In the genomic region with DNA sequence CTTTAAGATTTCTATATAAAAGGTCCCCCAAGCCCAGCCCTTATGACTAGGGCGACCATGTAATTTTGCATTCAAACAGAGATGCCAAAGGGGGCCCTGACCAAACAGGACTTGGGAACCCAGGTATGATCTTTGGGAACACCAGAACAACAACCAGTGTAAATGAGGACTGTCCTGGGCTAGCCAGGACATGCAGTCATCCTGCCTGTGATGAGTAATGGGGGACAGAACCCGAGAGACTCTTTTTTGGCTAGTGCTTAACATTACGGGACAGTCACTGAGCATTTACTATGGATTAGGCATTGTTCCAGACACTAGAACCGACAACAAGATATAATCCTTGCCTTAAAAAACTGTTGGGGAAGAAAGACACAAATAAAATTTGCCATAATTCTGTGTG, we compare ENCODE assay signal across 17 cellular contexts.
DNase-seq lines count a peak whose midpoint lies in the region; FAIRE-seq and TF ChIP-seq lines count a peak whose summit lies in the region.
"Had no signal": no experiment of that assay in that cellular context is flagged by ENCODE, and none has a peak within 500 bp of the region (broad histone marks: within the 10 kb centered on the region; RNA-seq: fewer than 3 reads in every experiment).

No MANE protein-coding gene starts in this region.

- no peaks in the 10 kb centered on the region for H3K27me3 ChIP-seq in breast epithelium
- no peaks in the 10 kb centered on the region for H3K27me3 ChIP-seq in astrocyte (ENCODE audit: insufficient read depth, low read length)

- H3K9me3 Mint-ChIP-seq in MCF 10A (ENCODE audit: unreplicated experiment) = no peaks in the 10 kb centered on the region
- H3K9me3 Mint-ChIP-seq in astrocyte (ENCODE audit: unreplicated experiment) = no peaks in the 10 kb centered on the region
- H3K9me3 Mint-ChIP-seq: CD14-positive monocyte; CD8-positive, alpha-beta T cell had no signal

- CTCF ChIA-PET in MCF 10A (lab: Yijun Ruan, JAX) = interaction anchor here (1.3 kb wide), 1 partner anchor 85 kb away, joined by 3 read pairs; no protein-coding TSS in a partner anchor

- no peak for TF ChIP-seq POLR2A in breast epithelium (IDR thresholded peaks at IDR 0.05)

- H3K4me1 ChIP-seq in breast epithelium (no peaks in the 10 kb centered on the region), astrocyte (ENCODE audit: insufficient read depth, low read length) (no peaks in the 10 kb centered on the region)

- H3K36me3 ChIP-seq in breast epithelium (no peaks in the 10 kb centered on the region), astrocyte (ENCODE audit: insufficient read depth, low read length) (no peaks in the 10 kb centered on the region)

- no peak for TF ChIP-seq CTCF in MCF 10A (IDR thresholded peaks at IDR 0.05; ENCODE audit: unreplicated experiment)
- TF ChIP-seq CTCF in breast epithelium (IDR thresholded peaks at IDR 0.05) = no peak
- TF ChIP-seq CTCF in astrocyte (IDR thresholded peaks at IDR 0.05; ENCODE audit: insufficient read depth, low read depth, low read length) = no peak

- no peak overlapping the region for H2AFZ ChIP-seq in astrocyte (ENCODE audit: low read depth, low read length)

- H3K36me3 Mint-ChIP-seq in MCF 10A (ENCODE audit: insufficient read depth, unreplicated experiment) = no peaks in the 10 kb centered on the region
- peaks cover 2% of the 10 kb centered on the region for H3K36me3 Mint-ChIP-seq in astrocyte (ENCODE audit: low read depth, unreplicated experiment)
- H3K36me3 Mint-ChIP-seq: CD14-positive monocyte; CD8-positive, alpha-beta T cell had no signal

- DNase-seq in MCF 10A (ENCODE audit: unreplicated experiment) (peak; percentile 40), breast epithelium (ENCODE audit: low spot score in 2 of 2) (no peak), astrocyte (ENCODE audit: low read depth) (no peak), mesenteric fat pad (ENCODE audit: low spot score) (peak; percentile 12), NCI-H1105 (lab: John Stamatoyannopoulos, UW) (no peak), midbrain (lab: John Stamatoyannopoulos, UW) (no peak), NCI-H2107 (lab: John Stamatoyannopoulos, UW) (no peak)
- DNase-seq: CD8-positive, alpha-beta T cell; COR-L47; DND-41; GDM1; HCEC 1CT had no signal

- H3K27ac Mint-ChIP-seq in MCF 10A (ENCODE audit: low read depth, unreplicated experiment) (no peak overlapping the region), astrocyte (ENCODE audit: unreplicated experiment) (peak overlapping the region; percentile 5)
- H3K27ac Mint-ChIP-seq: CD14-positive monocyte; CD8-positive, alpha-beta T cell had no signal

- no peak for FAIRE-seq in astrocyte (lab: Jason Lieb, UNC)
- FAIRE-seq: GM12892, GM19239 had no signal

- no peak overlapping the region for H3K4me2 ChIP-seq in astrocyte (ENCODE audit: low read length)

- no peak overlapping the region for H3K27ac ChIP-seq in breast epithelium
- no peak overlapping the region for H3K27ac ChIP-seq in astrocyte (ENCODE audit: low read depth, low read length)
- H3K27ac ChIP-seq: 22Rv1, HL-60 had no signal

- H3K9me3 ChIP-seq in breast epithelium (no peaks in the 10 kb centered on the region), astrocyte (ENCODE audit: insufficient read depth, low read depth, low read length) (no peaks in the 10 kb centered on the region)

- H3K4me3 ChIP-seq in breast epithelium (no peak overlapping the region), astrocyte (ENCODE audit: insufficient read depth, low read depth, low read length) (no peak overlapping the region)

- BruUV-seq in MCF 10A (replicated peaks; lab: Mats Ljungman, UMichigan) = no TSS peak

- intact Hi-C loops in MCF 10A (cut with micrococcal nuclease) = loop anchor here (10.0 kb wide), 1 partner anchor 195 kb away; no protein-coding TSS in a partner anchor
- intact Hi-C loops in breast epithelium (cut with DNase I; ENCODE audit: low total_unique reads) = no loop called here

- no peaks in the 10 kb centered on the region for H3K79me2 ChIP-seq in astrocyte (ENCODE audit: insufficient read depth, low read length)

- POLR2A ChIA-PET in MCF 10A (lab: Yijun Ruan, JAX) = interaction anchor here (0.7 to 1.6 kb wide), 3 partner anchors 9 to 51 kb away, joined by 3 to 4 read pairs (median 3); no protein-coding TSS in a partner anchor

- H3K4me3 Mint-ChIP-seq in MCF 10A (ENCODE audit: unreplicated experiment) = no peak overlapping the region
- H3K4me3 Mint-ChIP-seq in astrocyte (ENCODE audit: unreplicated experiment) = no peak overlapping the region
- H3K4me3 Mint-ChIP-seq: CD14-positive monocyte; CD8-positive, alpha-beta T cell had no signal

- no peak overlapping the region for H3K9ac ChIP-seq in astrocyte (ENCODE audit: low read length)

- H3K4me1 Mint-ChIP-seq in MCF 10A (ENCODE audit: insufficient read depth, unreplicated experiment) (peaks cover 12% of the 10 kb centered on the region), astrocyte (ENCODE audit: low read depth, unreplicated experiment) (peaks cover 10% of the 10 kb centered on the region)
- H3K4me1 Mint-ChIP-seq: CD14-positive monocyte had no signal

- H4K20me1 ChIP-seq in astrocyte (ENCODE audit: insufficient read depth, low read length) = peaks cover 4% of the 10 kb centered on the region

- H3K27me3 Mint-ChIP-seq in MCF 10A (ENCODE audit: insufficient read depth, unreplicated experiment) (peaks cover 17% of the 10 kb centered on the region), astrocyte (ENCODE audit: low read depth, unreplicated experiment) (peaks cover 12% of the 10 kb centered on the region)

Comparison
In these comparisons a context has a peak if more than half of its experiments do, and no peak if none do; other contexts are left out.
1. DNase-seq: peak in MCF 10A (single experiment) and mesenteric fat pad (single experiment); none in breast epithelium (0 of 2), astrocyte (single experiment), NCI-H1105 (single experiment), midbrain (single experiment) and NCI-H2107 (single experiment).